In the genomic region with DNA sequence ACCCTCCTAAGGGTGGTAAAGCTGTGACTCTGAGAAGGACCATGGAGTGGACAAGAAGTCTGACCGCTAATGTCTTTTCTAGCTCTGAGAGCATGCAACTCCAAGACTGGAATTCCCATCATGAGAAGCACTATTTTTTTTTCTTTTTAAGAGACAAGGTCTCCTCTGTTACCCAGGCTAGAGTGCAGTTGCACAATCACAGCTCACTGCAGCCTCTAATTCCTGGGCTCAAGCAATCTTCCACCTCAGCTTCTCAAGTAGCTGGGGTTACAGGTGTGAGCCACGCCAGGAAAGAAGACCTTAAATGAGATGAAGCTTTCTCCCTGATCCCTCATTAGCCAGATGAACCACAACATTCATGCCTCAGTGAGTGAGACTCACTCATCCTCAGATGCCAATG, we compare ENCODE assay signal across 1 cellular context.
TF ChIP-seq lines count a peak whose summit lies in the region.

No MANE protein-coding gene starts in this region.

TF ChIP-seq in IMR-90, 13 proteins besides CTCF, POLR2A, EP300 and RAD21:
- TF ChIP-seq RCOR1 (IDR thresholded peaks at IDR 0.05; ENCODE audit: insufficient replicate concordance, low read length) (no peak), CEBPB (IDR thresholded peaks at IDR 0.05; ENCODE audit: low read depth, low read length) (peak; percentile 72)
